In genomic region chr9:98958271-98958989, GRCh38 we compare ENCODE assay signal across 11 cellular contexts. TPM values are rescaled to one million over a fixed set of nuclear protein-coding genes. Genes with fewer than 3 reads are reported as not detected.
DNase-seq lines count a peak whose midpoint lies in the region; ATAC-seq and TF ChIP-seq lines count a peak whose summit lies in the region.
"Had no signal": no experiment of that assay in that cellular context is flagged by ENCODE, and none has a peak within 500 bp of the region (broad histone marks: within the 10 kb centered on the region; RNA-seq: fewer than 3 reads in every experiment).

No MANE protein-coding gene starts in this region.

- DNase-seq in HS-5 (ENCODE audit: low read depth): peak; percentile 14
- DNase-seq in dedifferentiated amniotic fluid mesenchymal stem cell (ENCODE audit: extremely low spot score): peak; percentile 81
- DNase-seq in lung (ENCODE audit: low spot score): no peak
- DNase-seq in upper lobe of left lung: no peak
- no peak for DNase-seq in NCI-H1694 treated with DMSO at 0.1 percent for 48 hours (lab: John Stamatoyannopoulos, UW)
- DNase-seq in SHP77 (lab: John Stamatoyannopoulos, UW): no peak
- DNase-seq: central memory CD4-positive, alpha-beta T cell; GOT3; naive thymus-derived CD4-positive, alpha-beta T cell; stimulated activated CD4-positive, alpha-beta T cell treated with anti-CD3 and anti-CD28 coated beads, Interleukin-4, amount 100 ng/mL, for 4 hours had no signal

- TF ChIP-seq CTCF in lung (IDR thresholded peaks at IDR 0.05; ENCODE audit: control extremely low read depth, extremely low read depth) (no peak), upper lobe of left lung (IDR thresholded peaks at IDR 0.05) (no peak)

- H3K27me3 ChIP-seq in lung (ENCODE audit: control insufficient read depth, insufficient read depth) (no peaks in the 10 kb centered on the region), upper lobe of left lung (no peaks in the 10 kb centered on the region)

- H3K4me1 ChIP-seq in lung (ENCODE audit: control insufficient read depth in 2 of 2, insufficient read depth in 2 of 2, low read length in 2 of 2) (peaks cover 8 to 11% of the 10 kb centered on the region in 2 donors), upper lobe of left lung (no peaks in the 10 kb centered on the region)

- H3K36me3 ChIP-seq in lung (ENCODE audit: control insufficient read depth in 2 of 2, insufficient read depth in 2 of 2, low read length in 2 of 2): no peaks in the 10 kb centered on the region
- H3K36me3 ChIP-seq in upper lobe of left lung: no peaks in the 10 kb centered on the region

- 71 to 86% methylated on average over 10 of the region's 10 CpGs for WGBS in lung, 2 donors
- WGBS in upper lobe of left lung, 2 donors: 73 to 81% methylated on average over 10 of the region's 10 CpGs

- ATAC-seq in lung (ENCODE audit: insufficient read depth, low FRiP score) (peak; percentile 58), upper lobe of left lung (ENCODE audit: low FRiP score in 2 of 2) (peak; percentile 70 to 87), GM18502 (IDR thresholded peaks at IDR 0.05; ENCODE audit: poor library complexity, unreplicated experiment) (no peak)
- ATAC-seq: naive thymus-derived CD4-positive, alpha-beta T cell had no signal

- H3K4me3 ChIP-seq in lung: no peak overlapping the region
- no peak overlapping the region for H3K4me3 ChIP-seq in upper lobe of left lung

- H3K9me3 ChIP-seq in lung (ENCODE audit: control insufficient read depth in 2 of 2, insufficient read depth in 1 of 2, low read length in 1 of 2): peaks cover 0 to 10% of the 10 kb centered on the region in 2 donors
- peaks cover 0 to 4% (median 0%) of the 10 kb centered on the region in 4 donors for H3K9me3 ChIP-seq in upper lobe of left lung

- H3K27ac ChIP-seq in lung (ENCODE audit: low read depth in 1 of 2, low read length in 1 of 2): peak overlapping the region; percentile 58 to 80
- H3K27ac ChIP-seq in upper lobe of left lung: peak overlapping the region; percentile 18 to 43 (median 29)

- TF ChIP-seq EP300 in upper lobe of left lung (IDR thresholded peaks at IDR 0.05): no peak

- no peak for TF ChIP-seq POLR2A in upper lobe of left lung (IDR thresholded peaks at IDR 0.05)

RNA-seq across cellular contexts. Expression of gene COL15A1, which starts 14.7 kb away (rescaled TPM):
- total RNA-seq in lung (10 to 100 TPM in 1 of 2 donors, 1 to 10 TPM in 1; 8.9 to 40.5 TPM), upper lobe of left lung (10 to 100 TPM in 1 of 6 donors, 1 to 10 TPM in 5; 1.0 to 17.9 (median 2.7) TPM)
- polyA plus RNA-seq in lung: 1 to 10 TPM; 2.9 to 8.1 TPM
- polyA plus RNA-seq: naive thymus-derived CD4-positive, alpha-beta T cell had no signal

Comparison
In these comparisons a context has a peak if more than half of its experiments do, and no peak if none do; other contexts are left out.
1. DNase-seq: peak in HS-5 (single experiment) and dedifferentiated amniotic fluid mesenchymal stem cell (single experiment); none in lung (single experiment), upper lobe of left lung (0 of 2), NCI-H1694 treated with DMSO at 0.1 percent for 48 hours (single experiment) and SHP77 (0 of 2).